ENCODE assay signal across 14 cellular contexts in the genomic region with DNA sequence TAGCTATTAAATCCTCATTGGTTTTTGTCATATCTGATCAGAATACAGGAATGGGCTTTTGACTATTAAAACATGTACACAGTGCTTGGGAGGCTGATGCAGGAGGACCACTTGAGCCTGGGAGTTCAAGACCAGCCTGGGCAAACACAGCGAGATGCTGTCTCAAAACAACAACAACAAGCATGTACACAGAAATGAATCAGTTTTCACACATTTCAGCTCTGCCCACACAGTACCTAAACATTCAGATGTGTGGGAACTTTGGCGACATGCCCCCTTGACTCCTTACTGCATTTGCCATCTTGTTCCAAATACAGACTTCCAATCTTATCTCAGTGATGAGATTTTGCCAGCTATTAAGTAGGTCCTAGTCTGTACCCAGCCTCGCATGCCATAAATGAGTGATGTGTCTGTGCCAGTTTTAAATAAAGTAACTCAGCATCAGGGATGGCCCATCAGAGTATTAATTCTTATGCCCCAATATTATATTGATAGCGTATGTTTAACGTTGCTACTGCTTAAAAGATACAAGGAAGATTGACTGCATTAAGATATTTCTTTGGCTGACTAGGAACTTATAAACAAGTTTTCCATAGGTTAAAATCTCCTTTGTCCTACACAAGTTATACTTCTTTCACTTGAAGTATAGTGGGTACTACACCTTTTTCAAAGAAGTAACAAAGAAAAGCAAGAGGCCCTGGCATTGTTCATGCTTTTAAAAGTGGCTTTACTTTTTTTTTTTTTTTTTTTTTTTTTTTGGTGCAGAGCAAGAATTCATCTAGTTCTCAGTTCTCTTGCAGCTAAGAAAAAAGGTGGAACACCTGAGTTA.
DNase-seq lines count a peak whose midpoint lies in the region; ATAC-seq and TF ChIP-seq lines count a peak whose summit lies in the region.
"Had no signal": no experiment of that assay in that cellular context is flagged by ENCODE, and none has a peak within 500 bp of the region (broad histone marks: within the 10 kb centered on the region; RNA-seq: fewer than 3 reads in every experiment).

No MANE protein-coding gene starts in this region.

- no peak for TF ChIP-seq EP300 in gastroesophageal sphincter (IDR thresholded peaks at IDR 0.05)

- DNase-seq in activated CD8-positive, alpha-beta memory T cell treated with anti-CD3 and anti-CD28 coated beads, Interleukin-2, amount 10 ng/mL, durations not matched to agents 7 days and 5 days, result no peak
- DNase-seq in activated CD8-positive, alpha-beta memory T cell treated with anti-CD3 and anti-CD28 coated beads, Interleukin-2, amount 50 U/mL, for 48 hours, result no peak
- no peak for DNase-seq in activated CD4-positive, alpha-beta memory T cell treated with anti-CD3 and anti-CD28 coated beads, Interleukin-2, amount 10 ng/mL, durations not matched to agents 7 days and 5 days
- DNase-seq in pons (ENCODE audit: low spot score) (no peak), DMS153 (lab: John Stamatoyannopoulos, UW) (no peak)
- DNase-seq: Karpas-422, NCI-H1694, NCI-H446 treated with DMSO at 0.1 percent for 48 hours, WERI-Rb-1 had no signal

- H3K4me1 Mint-ChIP-seq in activated CD8-positive, alpha-beta memory T cell treated with anti-CD3 and anti-CD28 coated beads, Interleukin-2, amount 10 ng/mL, durations not matched to agents 7 days and 5 days, result peaks cover 70% of the 10 kb centered on the region
- H3K4me1 Mint-ChIP-seq in activated CD4-positive, alpha-beta memory T cell treated with anti-CD3 and anti-CD28 coated beads, Interleukin-2, amount 10 ng/mL, durations not matched to agents 7 days and 5 days, result peaks cover 77% of the 10 kb centered on the region

- H3K36me3 Mint-ChIP-seq in activated CD8-positive, alpha-beta memory T cell treated with anti-CD3 and anti-CD28 coated beads, Interleukin-2, amount 10 ng/mL, durations not matched to agents 7 days and 5 days, result peaks cover 83% of the 10 kb centered on the region
- H3K36me3 Mint-ChIP-seq in activated CD4-positive, alpha-beta memory T cell treated with anti-CD3 and anti-CD28 coated beads, Interleukin-2, amount 10 ng/mL, durations not matched to agents 7 days and 5 days (ENCODE audit: low read depth), result peaks cover 96% of the 10 kb centered on the region

- TF ChIP-seq POLR2A in gastroesophageal sphincter (IDR thresholded peaks at IDR 0.05), result no peak

- CTCF ChIA-PET in activated CD8-positive, alpha-beta memory T cell treated with anti-CD3 and anti-CD28 coated beads, Interleukin-2, amount 10 ng/mL, durations not matched to agents 7 days and 5 days (lab: Charles Lee), result interaction anchor here (0.6 to 1.2 kb wide), 2 partner anchors 8 to 16 kb away, joined by 3 read pairs; no protein-coding TSS in a partner anchor
- CTCF ChIA-PET in activated CD4-positive, alpha-beta memory T cell treated with anti-CD3 and anti-CD28 coated beads, Interleukin-2, amount 10 ng/mL, durations not matched to agents 7 days and 5 days (lab: Charles Lee), result no interaction called here

- H3K4me3 ChIP-seq in gastroesophageal sphincter, result no peak overlapping the region
- no peak overlapping the region for H3K4me3 ChIP-seq in skeletal muscle tissue (ENCODE audit: low read length in 3 of 3)
- H3K4me3 ChIP-seq: prostate gland had no signal

- H3K9me3 Mint-ChIP-seq in activated CD8-positive, alpha-beta memory T cell treated with anti-CD3 and anti-CD28 coated beads, Interleukin-2, amount 10 ng/mL, durations not matched to agents 7 days and 5 days (ENCODE audit: low read depth), result no peaks in the 10 kb centered on the region
- H3K9me3 Mint-ChIP-seq in activated CD4-positive, alpha-beta memory T cell treated with anti-CD3 and anti-CD28 coated beads, Interleukin-2, amount 10 ng/mL, durations not matched to agents 7 days and 5 days, result no peaks in the 10 kb centered on the region

- POLR2A ChIA-PET in activated CD4-positive, alpha-beta memory T cell treated with anti-CD3 and anti-CD28 coated beads, Interleukin-2, amount 10 ng/mL, durations not matched to agents 7 days and 5 days (lab: Charles Lee), result interaction anchor here (1.6 kb wide), 1 partner anchor 19 kb away, joined by 5 read pairs; no protein-coding TSS in a partner anchor

- TF ChIP-seq CTCF in gastroesophageal sphincter (IDR thresholded peaks at IDR 0.05), result no peak

- H3K4me1 ChIP-seq in gastroesophageal sphincter, result peaks cover 6 to 75% (median 12%) of the 10 kb centered on the region in 3 donors
- H3K4me1 ChIP-seq in skeletal muscle tissue (ENCODE audit: control insufficient read depth in 3 of 3, insufficient read depth in 3 of 3, low read length in 3 of 3), result peaks cover 7 to 21% (median 10%) of the 10 kb centered on the region in 3 donors
- H3K4me1 ChIP-seq: prostate gland had no signal

- H3K36me3 ChIP-seq in gastroesophageal sphincter (peaks cover 0 to 55% of the 10 kb centered on the region in 2 donors), skeletal muscle tissue (ENCODE audit: control insufficient read depth in 3 of 3, insufficient read depth in 3 of 3, low read length in 3 of 3) (peaks cover 3 to 35% (median 12%) of the 10 kb centered on the region in 3 donors)
- H3K36me3 ChIP-seq: prostate gland, WERI-Rb-1 had no signal

- peak overlapping the region in 2 of 3 donors; percentile 33 to 53 for H3K9ac ChIP-seq in skeletal muscle tissue (ENCODE audit: low read depth in 1 of 3, low read length in 3 of 3)

- H3K27ac ChIP-seq in gastroesophageal sphincter, result peak overlapping the region in 3 of 4 donors; percentile 44 to 62 (median 58)
- H3K27ac ChIP-seq in skeletal muscle tissue (ENCODE audit: low read depth, low read length), result peak overlapping the region; percentile 43
- H3K27ac ChIP-seq: prostate gland, WERI-Rb-1 had no signal

- H3K9me3 ChIP-seq in gastroesophageal sphincter (no peaks in the 10 kb centered on the region), skeletal muscle tissue (ENCODE audit: control insufficient read depth in 3 of 3, low read length in 3 of 3) (no peaks in the 10 kb centered on the region)
- H3K9me3 ChIP-seq: prostate gland had no signal

- H3K27me3 ChIP-seq in gastroesophageal sphincter (no peaks in the 10 kb centered on the region), skeletal muscle tissue (ENCODE audit: control insufficient read depth in 3 of 3, insufficient read depth in 3 of 3, low read length in 3 of 3) (no peaks in the 10 kb centered on the region)

- H3K27me3 Mint-ChIP-seq in activated CD8-positive, alpha-beta memory T cell treated with anti-CD3 and anti-CD28 coated beads, Interleukin-2, amount 10 ng/mL, durations not matched to agents 7 days and 5 days, result no peaks in the 10 kb centered on the region
- no peaks in the 10 kb centered on the region for H3K27me3 Mint-ChIP-seq in activated CD4-positive, alpha-beta memory T cell treated with anti-CD3 and anti-CD28 coated beads, Interleukin-2, amount 10 ng/mL, durations not matched to agents 7 days and 5 days

- ATAC-seq in activated CD8-positive, alpha-beta memory T cell treated with anti-CD3 and anti-CD28 coated beads, Interleukin-2, amount 10 ng/mL, durations not matched to agents 7 days and 5 days, result peak; percentile 37
- ATAC-seq in gastroesophageal sphincter, result no peak
- ATAC-seq in HG02763 (IDR thresholded peaks at IDR 0.05; ENCODE audit: unreplicated experiment), result no peak
- ATAC-seq: Panc1 had no signal

- no peak overlapping the region for H3K27ac Mint-ChIP-seq in activated CD8-positive, alpha-beta memory T cell treated with anti-CD3 and anti-CD28 coated beads, Interleukin-2, amount 10 ng/mL, durations not matched to agents 7 days and 5 days
- H3K27ac Mint-ChIP-seq in activated CD4-positive, alpha-beta memory T cell treated with anti-CD3 and anti-CD28 coated beads, Interleukin-2, amount 10 ng/mL, durations not matched to agents 7 days and 5 days, result peak overlapping the region; percentile 42

- H3K4me3 Mint-ChIP-seq in activated CD8-positive, alpha-beta memory T cell treated with anti-CD3 and anti-CD28 coated beads, Interleukin-2, amount 10 ng/mL, durations not matched to agents 7 days and 5 days, result no peak overlapping the region
- H3K4me3 Mint-ChIP-seq in activated CD4-positive, alpha-beta memory T cell treated with anti-CD3 and anti-CD28 coated beads, Interleukin-2, amount 10 ng/mL, durations not matched to agents 7 days and 5 days, result no peak overlapping the region

- 70 to 78% methylated on average over 4 to 5 of the region's 5 CpGs for WGBS in gastroesophageal sphincter (ENCODE audit: low coverage in 1 of 2), 2 donors
